ENCODE assay signal across 8 cellular contexts in the genomic region with DNA sequence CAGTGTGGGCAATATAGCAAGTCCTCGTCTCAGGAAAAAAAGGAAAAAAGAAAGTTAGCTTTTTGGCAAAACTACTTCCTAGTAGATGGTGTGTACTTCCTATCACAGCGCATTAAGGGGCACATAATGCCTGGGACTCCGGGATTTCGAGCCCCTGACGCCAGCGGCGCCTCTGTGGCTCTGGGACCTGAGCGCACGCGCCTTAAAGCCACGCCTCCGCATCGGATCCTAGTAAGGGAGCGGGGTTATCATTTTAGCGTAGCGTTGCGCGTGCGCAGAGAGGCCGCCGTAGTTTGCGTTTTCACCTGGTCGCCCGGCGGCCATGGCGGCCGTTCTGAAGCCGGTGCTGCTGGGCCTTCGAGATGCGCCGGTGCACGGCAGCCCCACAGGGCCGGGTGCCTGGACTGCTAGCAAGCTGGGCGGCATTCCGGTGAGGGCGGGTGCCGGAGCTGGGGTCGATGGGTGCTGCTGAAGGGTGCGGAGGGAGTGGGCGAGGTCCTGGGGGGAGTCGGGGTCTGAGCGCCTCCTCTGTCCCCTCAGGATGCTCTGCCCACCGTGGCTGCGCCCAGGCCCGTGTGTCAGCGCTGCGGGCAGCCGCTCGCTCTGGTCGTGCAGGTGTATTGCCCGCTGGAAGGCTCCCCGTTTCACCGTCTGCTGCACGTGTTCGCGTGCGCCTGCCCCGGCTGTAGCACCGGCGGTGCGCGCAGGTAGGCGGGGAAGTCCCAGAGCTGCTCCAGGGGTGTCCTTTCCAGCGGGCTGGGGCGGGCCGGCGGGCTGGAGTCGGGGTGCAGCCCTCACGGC. TPM values are rescaled to one million over a fixed set of nuclear protein-coding genes. Genes with fewer than 3 reads are reported as not detected.
A peak's percentile ranks its signal among the peaks of the same experiment; 100 is the strongest.
DNase-seq lines count a peak whose midpoint lies in the region; ATAC-seq and TF ChIP-seq lines count a peak whose summit lies in the region.

A gene with protein sequence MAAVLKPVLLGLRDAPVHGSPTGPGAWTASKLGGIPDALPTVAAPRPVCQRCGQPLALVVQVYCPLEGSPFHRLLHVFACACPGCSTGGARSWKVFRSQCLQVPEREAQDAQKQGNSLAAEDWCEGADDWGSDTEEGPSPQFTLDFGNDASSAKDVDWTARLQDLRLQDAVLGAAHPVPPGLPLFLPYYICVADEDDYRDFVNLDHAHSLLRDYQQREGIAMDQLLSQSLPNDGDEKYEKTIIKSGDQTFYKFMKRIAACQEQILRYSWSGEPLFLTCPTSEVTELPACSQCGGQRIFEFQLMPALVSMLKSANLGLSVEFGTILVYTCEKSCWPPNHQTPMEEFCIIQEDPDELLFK (plus strand): TSS at position 291 of the 801 bp plus-strand sequence. CDS start 32 bp downstream, at position 323.

- peaks cover 26% of the 10 kb centered on the region for H3K4me1 Mint-ChIP-seq in activated naive CD4-positive, alpha-beta T cell treated with anti-CD3 and anti-CD28 coated beads, Interleukin-2, amount 10 ng/mL, durations not matched to agents 7 days and 5 days

- no peaks in the 10 kb centered on the region for H3K9me3 Mint-ChIP-seq in activated naive CD4-positive, alpha-beta T cell treated with anti-CD3 and anti-CD28 coated beads, Interleukin-2, amount 10 ng/mL, durations not matched to agents 7 days and 5 days

- H3K27me3 Mint-ChIP-seq in activated naive CD4-positive, alpha-beta T cell treated with anti-CD3 and anti-CD28 coated beads, Interleukin-2, amount 10 ng/mL, durations not matched to agents 7 days and 5 days, result no peaks in the 10 kb centered on the region

- H3K27ac ChIP-seq in SK-N-MC (peak within 1 kb of the TSS; percentile 77), osteoblast (ENCODE audit: low read depth, low read length) (peak within 1 kb of the TSS; percentile 63), thoracic aorta (peak within 1 kb of the TSS; percentile 29 to 53)

- H3K36me3 Mint-ChIP-seq in activated naive CD4-positive, alpha-beta T cell treated with anti-CD3 and anti-CD28 coated beads, Interleukin-2, amount 10 ng/mL, durations not matched to agents 7 days and 5 days, result peaks cover 22% of the 10 kb centered on the region

- H3K4me3 ChIP-seq in SK-N-MC (peak within 1 kb of the TSS; percentile 97), osteoblast (ENCODE audit: insufficient read depth, low read length) (peak within 1 kb of the TSS; percentile 98), thoracic aorta (peak within 1 kb of the TSS; percentile 98)

- H3K4me1 ChIP-seq in osteoblast (ENCODE audit: insufficient read depth, low read length) (no peaks in the 10 kb centered on the region), thoracic aorta (ENCODE audit: control insufficient read depth in 1 of 2, low read depth in 2 of 2) (peaks cover 3 to 4% of the 10 kb centered on the region in 2 donors)

- ATAC-seq in HG02571 (IDR thresholded peaks at IDR 0.05; ENCODE audit: unreplicated experiment) (peak; percentile 79), thoracic aorta (ENCODE audit: insufficient number of reproducible peaks, low FRiP score, low read depth) (peak; percentile 67)

- peak within 1 kb of the TSS; percentile 87 for H3K4me3 Mint-ChIP-seq in activated naive CD4-positive, alpha-beta T cell treated with anti-CD3 and anti-CD28 coated beads, Interleukin-2, amount 10 ng/mL, durations not matched to agents 7 days and 5 days

- peak within 1 kb of the TSS; percentile 97 for H3K4me2 ChIP-seq in osteoblast (ENCODE audit: insufficient read depth, low read length)

- H3K9me3 ChIP-seq in SK-N-MC (ENCODE audit: low read depth, low read length) (no peaks in the 10 kb centered on the region), osteoblast (ENCODE audit: low read depth, low read length) (no peaks in the 10 kb centered on the region), thoracic aorta (no peaks in the 10 kb centered on the region)

- H2AFZ ChIP-seq in osteoblast (ENCODE audit: low read length), result peak within 1 kb of the TSS; percentile 97

- CTCF ChIA-PET in activated naive CD4-positive, alpha-beta T cell treated with anti-CD3 and anti-CD28 coated beads, Interleukin-2, amount 10 ng/mL, durations not matched to agents 7 days and 5 days (lab: Charles Lee), result interaction anchor here (1.7 to 2.1 kb wide), 2 partner anchors 26 kb away, joined by 5 to 6 read pairs; no protein-coding TSS in a partner anchor

- DNase-seq in GM04503 (ENCODE audit: low read depth), result peak; percentile 29
- DNase-seq in NCI-H1048 (lab: John Stamatoyannopoulos, UW), result peak; percentile 85
- DNase-seq in SK-N-MC (ENCODE audit: low read depth, low spot score), result peak; percentile 58
- DNase-seq in activated naive CD4-positive, alpha-beta T cell treated with anti-CD3 and anti-CD28 coated beads, Interleukin-2, amount 10 ng/mL, durations not matched to agents 7 days and 5 days, result peak; percentile 96
- peak; percentile 93 for DNase-seq in glomerular visceral epithelial cell (ENCODE audit: extremely low spot score)
- DNase-seq in osteoblast (ENCODE audit: insufficient read length, low spot score, missing footprints), result peak; percentile 99
- DNase-seq in thoracic aorta (ENCODE audit: low spot score), result peak; percentile 78

- H3K36me3 ChIP-seq in SK-N-MC (ENCODE audit: insufficient read depth, low read length) (peaks cover 20% of the 10 kb centered on the region), osteoblast (ENCODE audit: insufficient read depth, low read length) (peaks cover 9% of the 10 kb centered on the region), thoracic aorta (peaks cover 14% of the 10 kb centered on the region)

- TF ChIP-seq CTCF in osteoblast (IDR thresholded peaks at IDR 0.05; ENCODE audit: extremely low read depth, low read depth, low read length) (no peak), thoracic aorta (IDR thresholded peaks at IDR 0.05) (no peak)

- no peaks in the 10 kb centered on the region for H3K27me3 ChIP-seq in osteoblast (ENCODE audit: insufficient read depth, low read length)
- no peaks in the 10 kb centered on the region for H3K27me3 ChIP-seq in thoracic aorta (replicated peaks; ENCODE audit: insufficient read depth)

- peak within 1 kb of the TSS; percentile 85 for H3K9ac ChIP-seq in SK-N-MC (ENCODE audit: insufficient read length)

- peaks cover 6% of the 10 kb centered on the region for H3K79me2 ChIP-seq in osteoblast (ENCODE audit: insufficient read depth, low read length)

- peak within 1 kb of the TSS; percentile 88 for H3K27ac Mint-ChIP-seq in activated naive CD4-positive, alpha-beta T cell treated with anti-CD3 and anti-CD28 coated beads, Interleukin-2, amount 10 ng/mL, durations not matched to agents 7 days and 5 days

- no peaks in the 10 kb centered on the region for H4K20me1 ChIP-seq in osteoblast (ENCODE audit: insufficient read depth, low read length)

RNA-seq across cellular contexts. Expression of the gene that starts here (rescaled TPM):
- total RNA-seq in osteoblast (9.4 and 10.5 TPM in 2 replicates), thoracic aorta (10 to 100 TPM in 1 of 2 donors, 1 to 10 TPM in 1; 6.2 to 12.8 TPM)

Comparison
In these comparisons a context has a peak if more than half of its experiments do, and no peak if none do; other contexts are left out.
1. Peak in every context shown above with its lines: DNase-seq, ATAC-seq, H3K4me3 ChIP-seq and H3K27ac ChIP-seq.
2. DNase-seq: peak in every context shown above with its lines; median percentile 99 in osteoblast; 96 in activated naive CD4-positive, alpha-beta T cell treated with anti-CD3 and anti-CD28 coated beads, Interleukin-2, amount 10 ng/mL, durations not matched to agents 7 days and 5 days; 93 in glomerular visceral epithelial cell; 85 in NCI-H1048; 78 in thoracic aorta; 58 in SK-N-MC; 29 in GM04503.